7 cellular contexts compared by ENCODE assay signal in the genomic region with DNA sequence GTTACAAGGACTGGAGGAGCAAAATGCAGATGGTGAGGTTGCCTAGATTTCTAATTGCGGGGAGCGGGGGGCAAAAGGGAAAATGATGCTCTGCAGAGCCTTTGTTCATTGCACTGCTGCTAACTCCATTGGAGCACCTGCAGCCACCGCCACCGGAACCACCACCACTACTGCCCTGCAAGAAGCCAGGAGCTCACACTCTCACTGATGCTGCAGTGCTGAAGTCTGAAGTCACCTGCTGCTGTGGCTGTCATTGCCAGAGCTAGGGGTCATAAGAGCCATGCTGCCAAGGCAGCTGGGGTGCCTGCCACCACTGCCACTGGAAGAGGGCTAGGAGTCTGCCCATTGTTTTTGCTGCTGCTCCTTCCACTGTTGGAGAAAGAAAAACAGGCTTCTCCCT. TPM values are rescaled to one million over a fixed set of nuclear protein-coding genes. Genes with fewer than 3 reads are reported as not detected.
"Had no signal": no experiment of that assay in that cellular context is flagged by ENCODE, and none has a peak within 500 bp of the region (broad histone marks: within the 10 kb centered on the region; RNA-seq: fewer than 3 reads in every experiment).

No MANE protein-coding gene starts in this region.

- DNase-seq: H9, HCEC 1CT, HFFc6, IMR-90 had no signal

- H3K4me3 ChIP-seq: GM23338 had no signal

- H3K4me3 Mint-ChIP-seq: GM23338, H9, HFFc6 had no signal

- H3K9me3 Mint-ChIP-seq: H9, HFFc6 had no signal

- H3K27ac Mint-ChIP-seq: GM23338, H9, HFFc6 had no signal

- ATAC-seq: GM23338 had no signal

RNA-seq across cellular contexts. Expression of gene HPCAL4, which starts 7.3 kb away (rescaled TPM):
- total RNA-seq: HFFc6, HT-29, IMR-90 had no signal

RNA-seq across cellular contexts. Expression of gene NT5C1A, which starts 26.7 kb away (rescaled TPM):
- total RNA-seq: GM23338, H1, H9, HFFc6, HT-29, IMR-90 had no signal
- polyA plus RNA-seq: GM23338, H1, IMR-90 had no signal

RNA-seq across cellular contexts. Expression of gene HEYL, which starts 59.1 kb away (rescaled TPM):
- total RNA-seq: HFFc6, IMR-90 had no signal
